ENCODE assay signal across 9 cellular contexts in the genomic region with DNA sequence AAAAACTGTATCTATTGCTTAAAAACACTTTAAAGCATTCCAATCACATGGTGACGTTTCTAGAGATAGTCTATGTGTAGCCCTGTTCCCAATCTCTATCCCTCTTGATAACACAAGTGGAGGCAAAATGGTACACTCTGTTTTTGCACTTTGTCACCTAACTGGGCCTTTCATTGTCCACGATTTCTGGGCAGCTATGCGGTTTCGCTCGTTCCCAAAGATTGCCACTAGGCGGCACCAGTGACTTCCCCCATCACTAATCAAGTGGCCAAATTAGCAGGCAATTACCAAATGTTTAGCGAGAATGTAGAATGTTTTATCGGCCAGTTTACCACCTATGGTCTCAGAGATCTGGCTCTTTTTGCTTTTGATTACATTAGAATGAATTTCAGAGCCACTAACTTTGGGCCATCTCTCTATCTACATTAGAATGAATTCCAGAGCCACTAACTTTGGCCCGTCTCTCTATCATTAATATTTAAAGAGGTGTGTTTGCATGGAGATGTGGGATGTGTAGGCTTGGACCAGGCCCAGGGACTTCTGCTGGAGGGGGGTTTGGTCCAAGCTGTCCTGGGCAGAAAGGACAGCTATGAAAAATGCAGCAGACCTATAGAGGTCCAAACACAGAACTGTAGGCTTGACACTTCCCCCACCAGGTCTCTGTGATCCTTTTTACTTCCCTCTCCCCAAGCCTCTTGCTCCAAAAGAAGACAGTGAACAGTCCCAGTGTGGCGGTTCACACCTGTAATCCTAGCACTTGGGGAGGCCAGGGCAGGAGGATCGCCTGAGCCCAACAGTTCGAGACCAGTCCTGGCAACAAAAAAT.
A peak's percentile ranks its signal among the peaks of the same experiment; 100 is the strongest.
DNase-seq lines count a peak whose midpoint lies in the region; ATAC-seq and TF ChIP-seq lines count a peak whose summit lies in the region.
"Had no signal": no experiment of that assay in that cellular context is flagged by ENCODE, and none has a peak within 500 bp of the region (broad histone marks: within the 10 kb centered on the region; RNA-seq: fewer than 3 reads in every experiment).

No MANE protein-coding gene starts in this region.

- peak overlapping the region; percentile 23 for H2AFZ ChIP-seq in neuron (ENCODE audit: low read depth, low read length)

- no peaks in the 10 kb centered on the region for H3K9me3 ChIP-seq in neuron (ENCODE audit: low read length)
- H3K9me3 ChIP-seq: BLaER1 had no signal

- ATAC-seq in HG02798 (IDR thresholded peaks at IDR 0.05; ENCODE audit: poor library complexity, unreplicated experiment): peak; percentile 83

- no peaks in the 10 kb centered on the region for H3K36me3 ChIP-seq in neuron (ENCODE audit: insufficient read depth, low read length)
- H3K36me3 ChIP-seq: BLaER1 had no signal

- DNase-seq in NCI-H1105 treated with DMSO at 0.1 percent for 48 hours (lab: John Stamatoyannopoulos, UW): peak; percentile 6
- no peak for DNase-seq in NCI-H1105 (lab: John Stamatoyannopoulos, UW)
- peak; percentile 39 for DNase-seq in NOMO-1 treated with dmso at 0.1 percent for 144 hours (lab: John Stamatoyannopoulos, UW; ENCODE audit: unreplicated experiment)
- DNase-seq in activated T-cell treated with anti-CD3 and anti-CD28 coated beads, Interleukin-2, amount 50 U/mL, for 1 hour: peak; percentile 76
- DNase-seq in fibroblast of mammary gland (ENCODE audit: low read depth): peak; percentile 61
- peak; percentile 86 for DNase-seq in superior temporal gyrus (ENCODE audit: extremely low spot score)

- H3K27me3 ChIP-seq in neuron (ENCODE audit: insufficient read depth, low read length): no peaks in the 10 kb centered on the region
- H3K27me3 ChIP-seq: BLaER1 had no signal

- H3K4me3 ChIP-seq in fibroblast of mammary gland (ENCODE audit: control insufficient read depth, low read depth, low read length) (no peak overlapping the region), neuron (ENCODE audit: low read length) (no peak overlapping the region)
- H3K4me3 ChIP-seq: BLaER1 had no signal

- peak; percentile 98 for TF ChIP-seq CTCF in fibroblast of mammary gland (conservative IDR thresholded peaks at IDR 0.05; ENCODE audit: control insufficient read depth, insufficient read depth, low read depth, low read length)

- H3K4me1 ChIP-seq in neuron (ENCODE audit: insufficient read depth, low read length): no peaks in the 10 kb centered on the region
